8 cellular contexts compared by ENCODE assay signal in genomic region chr7:55140221-55140980, GRCh38.
DNase-seq lines count a peak whose midpoint lies in the region; ATAC-seq and TF ChIP-seq lines count a peak whose summit lies in the region.

No MANE protein-coding gene starts in this region.

- H3K9ac ChIP-seq in MM.1S (ENCODE audit: low read length) = no peak overlapping the region

- DNase-seq in BE2C = peak; percentile 74
- DNase-seq in fibroblast of pulmonary artery (ENCODE audit: low read depth) = peak; percentile 82
- no peak for DNase-seq in nucleus accumbens (lab: John Stamatoyannopoulos, UW)
- no peak for DNase-seq in NCI-H1930 (lab: John Stamatoyannopoulos, UW)
- no peak for DNase-seq in NCI-H2196 (lab: John Stamatoyannopoulos, UW; ENCODE audit: unreplicated experiment)
- no peak for DNase-seq in MM.1S

- H4K20me1 ChIP-seq in MM.1S (ENCODE audit: insufficient read depth, low read length) = no peaks in the 10 kb centered on the region

- H3K27me3 ChIP-seq in BE2C = no peaks in the 10 kb centered on the region
- H3K27me3 ChIP-seq in MM.1S (replicated peaks; ENCODE audit: insufficient read depth, low read length) = no peaks in the 10 kb centered on the region

- H3K4me2 ChIP-seq in MM.1S (ENCODE audit: low read depth, low read length) = no peak overlapping the region

- peaks cover 39% of the 10 kb centered on the region for H3K4me1 ChIP-seq in BE2C
- H3K4me1 ChIP-seq in MM.1S (ENCODE audit: low read length) = no peaks in the 10 kb centered on the region

- H2AFZ ChIP-seq in MM.1S (ENCODE audit: low read length) = no peak overlapping the region

- H3K36me3 ChIP-seq in BE2C (peaks cover 46% of the 10 kb centered on the region), MM.1S (replicated peaks; ENCODE audit: insufficient read depth, low read length) (no peaks in the 10 kb centered on the region)

- H3K9me3 ChIP-seq in BE2C (no peaks in the 10 kb centered on the region), MM.1S (replicated peaks; ENCODE audit: insufficient read depth, low read length) (no peaks in the 10 kb centered on the region)

- peak; percentile 84 for ATAC-seq in GM19438 (IDR thresholded peaks at IDR 0.05; ENCODE audit: low read depth, unreplicated experiment)
- peak; percentile 98 for ATAC-seq in HG03432 (IDR thresholded peaks at IDR 0.05; ENCODE audit: unreplicated experiment)

- 0 out of 2 replicates have a peak, but pooled peaks have one; percentile 20 for TF ChIP-seq CTCF in BE2C (IDR thresholded peaks at IDR 0.05; ENCODE audit: low read depth, low read length)
- TF ChIP-seq CTCF in fibroblast of pulmonary artery (IDR thresholded peaks at IDR 0.05; ENCODE audit: low read length, missing control alignments) = no peak
- TF ChIP-seq CTCF in MM.1S (IDR thresholded peaks at IDR 0.05; ENCODE audit: low read length) = no peak

- H3K79me2 ChIP-seq in MM.1S (ENCODE audit: low read length) = no peaks in the 10 kb centered on the region

- no peaks in the 10 kb centered on the region for H3K9me2 ChIP-seq in MM.1S (replicated peaks; ENCODE audit: insufficient read depth, low read length)

- H3K4me3 ChIP-seq in BE2C (ENCODE audit: low read depth, low read length) (no peak overlapping the region), fibroblast of pulmonary artery (replicated peaks; ENCODE audit: low read depth, low read length) (no peak overlapping the region), MM.1S (ENCODE audit: low read length) (no peak overlapping the region)

- H3K27ac ChIP-seq in MM.1S (ENCODE audit: low read length) = no peak overlapping the region

- no peaks in the 10 kb centered on the region for H3F3A ChIP-seq in MM.1S (ENCODE audit: insufficient read depth, low read length)

Comparison
In these comparisons a context has a peak if more than half of its experiments do, and no peak if none do; other contexts are left out.
1. DNase-seq: peak in BE2C (single experiment) and fibroblast of pulmonary artery (single experiment); none in nucleus accumbens (0 of 56), NCI-H1930 (0 of 2), NCI-H2196 (single experiment) and MM.1S (single experiment).